Comparison of ENCODE assay signal across 8 cellular contexts in genomic region chr2:100588071-100588786, GRCh38. TPM values are rescaled to one million over a fixed set of nuclear protein-coding genes. Genes with fewer than 3 reads are reported as not detected.
DNase-seq lines count a peak whose midpoint lies in the region; ATAC-seq and TF ChIP-seq lines count a peak whose summit lies in the region.

No MANE protein-coding gene starts in this region.

- H3K27me3 Mint-ChIP-seq in T-helper 1 cell treated with Interleukin-12 subunit alpha and Interleukin-12 subunit beta and Interleukin-4 antibody, amounts not matched to agents 30 μg/mL and 1 μg/mL, for 36 hours (ENCODE audit: low read depth): peaks cover 16% of the 10 kb centered on the region

- intact Hi-C loops in left colon (cut with DNase I, micrococcal nuclease): no loop called here
- intact Hi-C loops in gastrocnemius medialis (cut with DNase I; ENCODE audit: low total_unique reads): no loop called here

- H3K27me3 ChIP-seq in foreskin keratinocyte (no peaks in the 10 kb centered on the region), gastrocnemius medialis (no peaks in the 10 kb centered on the region)

- H3K4me3 Mint-ChIP-seq in T-helper 1 cell treated with Interleukin-12 subunit alpha and Interleukin-12 subunit beta and Interleukin-4 antibody, amounts not matched to agents 30 μg/mL and 1 μg/mL, for 36 hours: peak overlapping the region; percentile 15

- ATAC-seq in foreskin keratinocyte: peak; percentile 35
- ATAC-seq in left colon: no peak
- no peak for ATAC-seq in GM21447 (IDR thresholded peaks at IDR 0.05; ENCODE audit: unreplicated experiment)
- ATAC-seq in gastrocnemius medialis: no peak

- peaks cover 49% of the 10 kb centered on the region for H3K4me1 Mint-ChIP-seq in T-helper 1 cell treated with Interleukin-12 subunit alpha and Interleukin-12 subunit beta and Interleukin-4 antibody, amounts not matched to agents 30 μg/mL and 1 μg/mL, for 36 hours (ENCODE audit: low read depth)

- no peak for TF ChIP-seq POLR2A in gastrocnemius medialis (IDR thresholded peaks at IDR 0.05)

- peaks cover 9% of the 10 kb centered on the region for H3K36me3 Mint-ChIP-seq in T-helper 1 cell treated with Interleukin-12 subunit alpha and Interleukin-12 subunit beta and Interleukin-4 antibody, amounts not matched to agents 30 μg/mL and 1 μg/mL, for 36 hours (ENCODE audit: low read depth)

- in situ Hi-C loops in gastrocnemius medialis (cut with MboI; ENCODE audit: low sequenced_read_pairs in 4 of 4): loop anchor here in 1 of 4 donors (25.0 kb wide), 1 partner anchor 624 kb away; no protein-coding TSS in a partner anchor

- H3K36me3 ChIP-seq in gastrocnemius medialis: no peaks in the 10 kb centered on the region

- no peaks in the 10 kb centered on the region for H3K9me3 ChIP-seq in gastrocnemius medialis

- H3K27ac Mint-ChIP-seq in T-helper 1 cell treated with Interleukin-12 subunit alpha and Interleukin-12 subunit beta and Interleukin-4 antibody, amounts not matched to agents 30 μg/mL and 1 μg/mL, for 36 hours: peak overlapping the region; percentile 74

- H3K9me3 Mint-ChIP-seq in T-helper 1 cell treated with Interleukin-12 subunit alpha and Interleukin-12 subunit beta and Interleukin-4 antibody, amounts not matched to agents 30 μg/mL and 1 μg/mL, for 36 hours: peaks cover 6% of the 10 kb centered on the region

- DNase-seq in EL: peak; percentile 60
- peak; percentile 33 for DNase-seq in HFF-Myc (ENCODE audit: extremely low read depth, low read depth)
- peak; percentile 17 to 31 for DNase-seq in foreskin keratinocyte
- no peak for DNase-seq in left colon
- DNase-seq in GM03348 (ENCODE audit: low spot score): no peak
- no peak for DNase-seq in gastrocnemius medialis

- H3K27ac ChIP-seq in foreskin keratinocyte (no peak overlapping the region), gastrocnemius medialis (no peak overlapping the region)

- H3K4me1 ChIP-seq in foreskin keratinocyte: no peaks in the 10 kb centered on the region
- H3K4me1 ChIP-seq in gastrocnemius medialis: no peaks in the 10 kb centered on the region

- H3K4me3 ChIP-seq in HFF-Myc (replicated peaks; ENCODE audit: low read depth, low read length) (no peak overlapping the region), gastrocnemius medialis (no peak overlapping the region)

- TF ChIP-seq CTCF in HFF-Myc (IDR thresholded peaks at IDR 0.05; ENCODE audit: low read depth, low read length, missing control alignments): no peak
- TF ChIP-seq CTCF in foreskin keratinocyte (conservative IDR thresholded peaks at IDR 0.05): no peak
- TF ChIP-seq CTCF in gastrocnemius medialis (IDR thresholded peaks at IDR 0.05 in 4 of 5, conservative IDR thresholded peaks at IDR 0.05 in 1 of 5): no peak

RNA-seq across cellular contexts. Expression of gene PDCL3, which starts 25.4 kb away (rescaled TPM):
- total RNA-seq in foreskin keratinocyte (23.4 and 27.5 TPM in 2 replicates), left colon (10 to 100 TPM; 19.6 to 20.5 TPM), gastrocnemius medialis (10 to 100 TPM; 16.6 to 37.3 (median 27.8) TPM)
- polyA plus RNA-seq in foreskin keratinocyte: 29.9 and 34.2 TPM in 2 replicates

Comparison
In these comparisons a context has a peak if more than half of its experiments do, and no peak if none do; other contexts are left out.
1. DNase-seq: peak in EL (single experiment), HFF-Myc (single experiment) and foreskin keratinocyte (2 of 2); none in left colon (0 of 2), GM03348 (single experiment) and gastrocnemius medialis (0 of 2).